In genomic region chr5:89071101-89071940, GRCh38 we compare ENCODE assay signal across 10 cellular contexts.
A peak's percentile ranks its signal among the peaks of the same experiment; 100 is the strongest.
DNase-seq lines count a peak whose midpoint lies in the region; ATAC-seq and TF ChIP-seq lines count a peak whose summit lies in the region.
"Had no signal": no experiment of that assay in that cellular context is flagged by ENCODE, and none has a peak within 500 bp of the region (broad histone marks: within the 10 kb centered on the region; RNA-seq: fewer than 3 reads in every experiment).

No MANE protein-coding gene starts in this region.

- ATAC-seq in GM18502 (IDR thresholded peaks at IDR 0.05; ENCODE audit: poor library complexity, unreplicated experiment) = peak; percentile 66
- peak; percentile 70 for ATAC-seq in GM21381 (IDR thresholded peaks at IDR 0.05; ENCODE audit: unreplicated experiment)
- peak; percentile 81 for ATAC-seq in HG03066 (IDR thresholded peaks at IDR 0.05; ENCODE audit: low read depth, unreplicated experiment)
- no peak for ATAC-seq in activated CD8-positive, alpha-beta T cell treated with anti-CD3 and anti-CD28 coated beads for 36 hours
- no peak for ATAC-seq in SK-N-SH treated with all-trans-retinoic acid at 6 μM for 48 hours

- TF ChIP-seq CTCF in activated CD8-positive, alpha-beta T cell treated with anti-CD3 and anti-CD28 coated beads for 36 hours (IDR thresholded peaks at IDR 0.05) = no peak

- H3K36me3 Mint-ChIP-seq in activated CD8-positive, alpha-beta T cell treated with anti-CD3 and anti-CD28 coated beads for 36 hours (ENCODE audit: low read depth) = no peaks in the 10 kb centered on the region
- H3K36me3 Mint-ChIP-seq: CD4-positive, CD25-positive, alpha-beta regulatory T cell had no signal

- DNase-seq in astrocyte of the hippocampus (ENCODE audit: low read depth, low spot score) (peak; percentile 53), GM03348 (ENCODE audit: low spot score) (no peak)
- no peak for DNase-seq in activated CD8-positive, alpha-beta T cell treated with anti-CD3 and anti-CD28 coated beads for 36 hours
- DNase-seq in activated CD4-positive, alpha-beta T cell treated with anti-CD3 and anti-CD28 coated beads, Interleukin-2, amount 50 U/mL, for 1 hour = no peak
- DNase-seq: activated naive CD4-positive, alpha-beta T cell treated with anti-CD3 and anti-CD28 coated beads for 36 hours; CD4-positive, CD25-positive, alpha-beta regulatory T cell had no signal

- no peaks in the 10 kb centered on the region for H3K9me3 Mint-ChIP-seq in activated CD8-positive, alpha-beta T cell treated with anti-CD3 and anti-CD28 coated beads for 36 hours
- H3K9me3 Mint-ChIP-seq: activated naive CD4-positive, alpha-beta T cell treated with anti-CD3 and anti-CD28 coated beads for 36 hours had no signal

- POLR2A ChIA-PET in activated CD8-positive, alpha-beta T cell treated with anti-CD3 and anti-CD28 coated beads for 36 hours (lab: Charles Lee) = no interaction called here

- H3K4me1 Mint-ChIP-seq in activated CD8-positive, alpha-beta T cell treated with anti-CD3 and anti-CD28 coated beads for 36 hours (ENCODE audit: low read depth) = peaks cover 3% of the 10 kb centered on the region

- no peak overlapping the region for H3K27ac Mint-ChIP-seq in activated CD8-positive, alpha-beta T cell treated with anti-CD3 and anti-CD28 coated beads for 36 hours
- H3K27ac Mint-ChIP-seq: activated naive CD4-positive, alpha-beta T cell treated with anti-CD3 and anti-CD28 coated beads for 36 hours had no signal

- intact Hi-C loops in activated CD8-positive, alpha-beta T cell treated with anti-CD3 and anti-CD28 coated beads for 36 hours (cut with micrococcal nuclease) = no loop called here

- H3K27me3 Mint-ChIP-seq in activated CD8-positive, alpha-beta T cell treated with anti-CD3 and anti-CD28 coated beads for 36 hours = peaks cover 13% of the 10 kb centered on the region
- H3K27me3 Mint-ChIP-seq: CD4-positive, CD25-positive, alpha-beta regulatory T cell had no signal

- H3K4me3 Mint-ChIP-seq in activated CD8-positive, alpha-beta T cell treated with anti-CD3 and anti-CD28 coated beads for 36 hours = no peak overlapping the region
- H3K4me3 Mint-ChIP-seq: activated naive CD4-positive, alpha-beta T cell treated with anti-CD3 and anti-CD28 coated beads for 36 hours had no signal

- CTCF ChIA-PET in activated CD8-positive, alpha-beta T cell treated with anti-CD3 and anti-CD28 coated beads for 36 hours (lab: Charles Lee) = no interaction called here

TF ChIP-seq in SK-N-SH treated with all-trans-retinoic acid at 6 μM for 48 hours, 23 proteins besides CTCF, POLR2A, EP300 and RAD21:
- TF ChIP-seq, protein P1, sequence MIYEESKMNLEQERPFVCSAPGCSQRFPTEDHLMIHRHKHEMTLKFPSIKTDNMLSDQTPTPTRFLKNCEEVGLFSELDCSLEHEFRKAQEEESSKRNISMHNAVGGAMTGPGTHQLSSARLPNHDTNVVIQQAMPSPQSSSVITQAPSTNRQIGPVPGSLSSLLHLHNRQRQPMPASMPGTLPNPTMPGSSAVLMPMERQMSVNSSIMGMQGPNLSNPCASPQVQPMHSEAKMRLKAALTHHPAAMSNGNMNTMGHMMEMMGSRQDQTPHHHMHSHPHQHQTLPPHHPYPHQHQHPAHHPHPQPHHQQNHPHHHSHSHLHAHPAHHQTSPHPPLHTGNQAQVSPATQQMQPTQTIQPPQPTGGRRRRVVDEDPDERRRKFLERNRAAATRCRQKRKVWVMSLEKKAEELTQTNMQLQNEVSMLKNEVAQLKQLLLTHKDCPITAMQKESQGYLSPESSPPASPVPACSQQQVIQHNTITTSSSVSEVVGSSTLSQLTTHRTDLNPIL (CRISPR knock-in tag; IDR thresholded peaks at IDR 0.05; ENCODE audit: low read depth) = no peak
- TF ChIP-seq ZNF8 (CRISPR knock-in tag; IDR thresholded peaks at IDR 0.05) (no peak), ARNTL (CRISPR knock-in tag; IDR thresholded peaks at IDR 0.05; ENCODE audit: borderline replicate concordance, low read depth) (no peak), PPARA (CRISPR knock-in tag; IDR thresholded peaks at IDR 0.05; ENCODE audit: borderline replicate concordance) (no peak), BACH2 (CRISPR knock-in tag; IDR thresholded peaks at IDR 0.05; ENCODE audit: borderline replicate concordance) (no peak), SNAI2 (CRISPR knock-in tag; IDR thresholded peaks at IDR 0.05) (no peak), ZFP30 (CRISPR knock-in tag; IDR thresholded peaks at IDR 0.05) (no peak), TOX (CRISPR knock-in tag; IDR thresholded peaks at IDR 0.05; ENCODE audit: borderline replicate concordance) (no peak), OSR1 (CRISPR knock-in tag; IDR thresholded peaks at IDR 0.05) (no peak)

Comparison
In these comparisons a context has a peak if more than half of its experiments do, and no peak if none do; other contexts are left out.
1. ATAC-seq: peak in GM18502 (single experiment), GM21381 (single experiment) and HG03066 (single experiment); none in activated CD8-positive, alpha-beta T cell treated with anti-CD3 and anti-CD28 coated beads for 36 hours (single experiment) and SK-N-SH treated with all-trans-retinoic acid at 6 μM for 48 hours (single experiment).